In the genomic region with DNA sequence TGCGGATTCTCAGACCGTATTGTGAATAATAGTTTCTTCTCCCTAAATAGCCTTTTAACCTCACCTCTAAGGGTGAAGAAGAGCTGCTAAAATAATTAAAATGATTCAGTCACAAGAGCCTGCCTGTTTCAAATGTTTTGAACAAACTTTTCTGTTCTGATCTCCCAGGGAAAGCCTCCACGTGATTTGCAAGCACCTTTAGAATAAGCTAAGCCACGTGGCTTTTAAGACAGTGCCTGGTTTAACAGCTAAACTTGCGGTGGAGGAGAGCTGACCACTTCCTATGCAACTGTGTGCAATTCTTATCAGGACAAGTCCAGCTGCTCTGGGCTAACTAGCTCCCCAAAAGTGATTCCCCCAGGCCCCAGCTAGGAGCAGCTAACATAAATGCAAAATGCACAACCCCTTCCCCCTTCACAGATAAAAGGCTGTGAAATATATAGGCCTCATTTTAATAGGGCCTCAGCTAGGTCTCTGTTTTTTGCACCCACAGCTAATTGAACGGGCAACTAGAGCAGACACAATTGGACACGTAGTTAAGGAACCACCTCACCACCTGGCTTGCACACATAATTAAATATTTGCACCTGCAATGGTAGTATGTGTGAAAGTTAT, we compare ENCODE assay signal across 12 cellular contexts.
A peak's percentile ranks its signal among the peaks of the same experiment; 100 is the strongest.
DNase-seq lines count a peak whose midpoint lies in the region; ATAC-seq, FAIRE-seq and TF ChIP-seq lines count a peak whose summit lies in the region.
"Had no signal": no experiment of that assay in that cellular context is flagged by ENCODE, and none has a peak within 500 bp of the region (broad histone marks: within the 10 kb centered on the region; RNA-seq: fewer than 3 reads in every experiment).

No MANE protein-coding gene starts in this region.

- H3K9me3 Mint-ChIP-seq in GM23338, result no peaks in the 10 kb centered on the region

- H3K36me3 Mint-ChIP-seq in GM23338 (ENCODE audit: low read depth), result no peaks in the 10 kb centered on the region

- no peaks in the 10 kb centered on the region for H3K4me1 ChIP-seq in GM23338 (ENCODE audit: insufficient read depth)
- H3K4me1 ChIP-seq: esophagus squamous epithelium had no signal

- peaks cover 4% of the 10 kb centered on the region for H3K27me3 Mint-ChIP-seq in GM23338 (ENCODE audit: insufficient read depth, low read depth, poor library complexity)

- no peaks in the 10 kb centered on the region for H4K20me1 ChIP-seq in GM23338 (replicated peaks; ENCODE audit: insufficient read depth)

- CTCF ChIA-PET in HEK293T (lab: Yijun Ruan, JAX), result interaction anchor here (0.5 kb wide), 1 partner anchor 1280 kb away, joined by 3 read pairs; no protein-coding TSS in a partner anchor

- H3K4me2 ChIP-seq in GM23338, result no peak overlapping the region

- H3K4me3 Mint-ChIP-seq in GM23338, result no peak overlapping the region

- ATAC-seq in GM18508 (IDR thresholded peaks at IDR 0.05; ENCODE audit: insufficient read depth, unreplicated experiment) (peak; percentile 98), GM23338 (no peak), left ventricle myocardium superior (no peak)

- H3K79me2 ChIP-seq in GM23338 (replicated peaks; ENCODE audit: insufficient read depth), result no peaks in the 10 kb centered on the region

- no peak overlapping the region for H3K4me3 ChIP-seq in GM23338
- H3K4me3 ChIP-seq in foreskin fibroblast (ENCODE audit: low read depth in 1 of 2, low read length in 2 of 2), result no peak overlapping the region
- H3K4me3 ChIP-seq: esophagus squamous epithelium had no signal

- intact Hi-C loops in left ventricle myocardium superior (cut with micrococcal nuclease), result no loop called here

- H3K36me3 ChIP-seq in GM23338 (ENCODE audit: insufficient read depth), result no peaks in the 10 kb centered on the region
- H3K36me3 ChIP-seq: esophagus squamous epithelium had no signal

- H3K4me1 Mint-ChIP-seq in GM23338, result 0 out of 3 replicates have a peak, but pooled peaks cover 5% of the 10 kb centered on the region

- no peak for TF ChIP-seq CTCF in GM23338 (conservative IDR thresholded peaks at IDR 0.05; ENCODE audit: low read depth in 2 of 2)
- no peak for TF ChIP-seq CTCF in foreskin fibroblast (IDR thresholded peaks at IDR 0.05; ENCODE audit: low read depth, low read length)

- DNase-seq in GM23338 (ENCODE audit: low spot score), result no peak
- peak; percentile 68 for DNase-seq in M059J (ENCODE audit: low read depth)
- peak; percentile 23 to 46 for DNase-seq in erythroblast (lab: John Stamatoyannopoulos, UW)
- DNase-seq in H54 (ENCODE audit: insufficient read length, low spot score), result no peak
- DNase-seq in foreskin fibroblast, result no peak
- no peak for DNase-seq in left ventricle myocardium superior
- DNase-seq in HEK293T (ENCODE audit: extremely low spot score), result no peak
- DNase-seq: esophagus squamous epithelium, NCI-H187 treated with DMSO at 0.1 percent for 48 hours, nucleus accumbens had no signal

- FAIRE-seq in H54 (lab: Jason Lieb, UNC), result no peak
- FAIRE-seq: G401.6 had no signal

- no peaks in the 10 kb centered on the region for H3F3A ChIP-seq in GM23338 (replicated peaks; ENCODE audit: low read depth)

- H3K27me3 ChIP-seq in GM23338 (ENCODE audit: insufficient read depth), result no peaks in the 10 kb centered on the region
- H3K27me3 ChIP-seq: esophagus squamous epithelium had no signal

- POLR2A ChIA-PET in HEK293T (lab: Yijun Ruan, JAX), result no interaction called here

- no peak overlapping the region for H3K27ac Mint-ChIP-seq in GM23338

- no peaks in the 10 kb centered on the region for H3K9me2 ChIP-seq in GM23338 (ENCODE audit: insufficient read depth)

- TF ChIP-seq POLR2A in erythroblast (IDR thresholded peaks at IDR 0.05; ENCODE audit: low read length), result no peak
- TF ChIP-seq POLR2A in H54 (IDR thresholded peaks at IDR 0.05; ENCODE audit: low read depth, low read length), result no peak

- peak overlapping the region; percentile 43; the same call in 1 of the 2 replicates for H2AFZ ChIP-seq in GM23338

- no peak overlapping the region for H3K27ac ChIP-seq in GM23338 (ENCODE audit: low read depth)
- H3K27ac ChIP-seq: esophagus squamous epithelium had no signal

TF ChIP-seq in GM23338, 12 proteins besides CTCF, POLR2A, EP300 and RAD21 (continues in another document):
- TF ChIP-seq CREB1 (CRISPR knock-in tag; IDR thresholded peaks at IDR 0.05; ENCODE audit: low read depth) (no peak), EZH2phosphoT487 (IDR thresholded peaks at IDR 0.05; ENCODE audit: unreplicated experiment) (no peak), ZNF114 (CRISPR knock-in tag; IDR thresholded peaks at IDR 0.05) (no peak), NANOG (IDR thresholded peaks at IDR 0.05; ENCODE audit: borderline replicate concordance) (no peak), ZNF331 (CRISPR knock-in tag; IDR thresholded peaks at IDR 0.05; ENCODE audit: low read depth) (no peak), POLR2AphosphoS5 (IDR thresholded peaks at IDR 0.05; ENCODE audit: low read depth) (no peak), JUNB (IDR thresholded peaks at IDR 0.05; ENCODE audit: unreplicated experiment) (no peak)
- TF ChIP-seq, protein P1, sequence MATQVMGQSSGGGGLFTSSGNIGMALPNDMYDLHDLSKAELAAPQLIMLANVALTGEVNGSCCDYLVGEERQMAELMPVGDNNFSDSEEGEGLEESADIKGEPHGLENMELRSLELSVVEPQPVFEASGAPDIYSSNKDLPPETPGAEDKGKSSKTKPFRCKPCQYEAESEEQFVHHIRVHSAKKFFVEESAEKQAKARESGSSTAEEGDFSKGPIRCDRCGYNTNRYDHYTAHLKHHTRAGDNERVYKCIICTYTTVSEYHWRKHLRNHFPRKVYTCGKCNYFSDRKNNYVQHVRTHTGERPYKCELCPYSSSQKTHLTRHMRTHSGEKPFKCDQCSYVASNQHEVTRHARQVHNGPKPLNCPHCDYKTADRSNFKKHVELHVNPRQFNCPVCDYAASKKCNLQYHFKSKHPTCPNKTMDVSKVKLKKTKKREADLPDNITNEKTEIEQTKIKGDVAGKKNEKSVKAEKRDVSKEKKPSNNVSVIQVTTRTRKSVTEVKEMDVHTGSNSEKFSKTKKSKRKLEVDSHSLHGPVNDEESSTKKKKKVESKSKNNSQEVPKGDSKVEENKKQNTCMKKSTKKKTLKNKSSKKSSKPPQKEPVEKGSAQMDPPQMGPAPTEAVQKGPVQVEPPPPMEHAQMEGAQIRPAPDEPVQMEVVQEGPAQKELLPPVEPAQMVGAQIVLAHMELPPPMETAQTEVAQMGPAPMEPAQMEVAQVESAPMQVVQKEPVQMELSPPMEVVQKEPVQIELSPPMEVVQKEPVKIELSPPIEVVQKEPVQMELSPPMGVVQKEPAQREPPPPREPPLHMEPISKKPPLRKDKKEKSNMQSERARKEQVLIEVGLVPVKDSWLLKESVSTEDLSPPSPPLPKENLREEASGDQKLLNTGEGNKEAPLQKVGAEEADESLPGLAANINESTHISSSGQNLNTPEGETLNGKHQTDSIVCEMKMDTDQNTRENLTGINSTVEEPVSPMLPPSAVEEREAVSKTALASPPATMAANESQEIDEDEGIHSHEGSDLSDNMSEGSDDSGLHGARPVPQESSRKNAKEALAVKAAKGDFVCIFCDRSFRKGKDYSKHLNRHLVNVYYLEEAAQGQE (IDR thresholded peaks at IDR 0.05; ENCODE audit: unreplicated experiment), result no peak

TF ChIP-seq in HEK293T, 16 proteins besides CTCF, POLR2A, EP300 and RAD21:
- TF ChIP-seq BHLHE40 (IDR thresholded peaks at IDR 0.05; ENCODE audit: borderline replicate concordance), result no peak
- TF ChIP-seq FOXK2 (IDR thresholded peaks at IDR 0.05), result no peak
- no peak for TF ChIP-seq TARDBP (IDR thresholded peaks at IDR 0.05)
- TF ChIP-seq FOXA1 (IDR thresholded peaks at IDR 0.05), result no peak
- no peak for TF ChIP-seq SP1 (IDR thresholded peaks at IDR 0.05)
- no peak for TF ChIP-seq SUZ12 (IDR thresholded peaks at IDR 0.05)
- TF ChIP-seq L3MBTL2 (conservative IDR thresholded peaks at IDR 0.05), result no peak
- no peak for TF ChIP-seq ARNT (IDR thresholded peaks at IDR 0.05)
- no peak for TF ChIP-seq CTBP1 (IDR thresholded peaks at IDR 0.05; ENCODE audit: borderline replicate concordance)
- no peak for TF ChIP-seq FOXM1 (IDR thresholded peaks at IDR 0.05; ENCODE audit: borderline replicate concordance)
- no peak for TF ChIP-seq ZNF384 (IDR thresholded peaks at IDR 0.05)
- no peak for TF ChIP-seq NFRKB (IDR thresholded peaks at IDR 0.05)
- no peak for TF ChIP-seq ELF4 (IDR thresholded peaks at IDR 0.05)
- TF ChIP-seq, protein P2, sequence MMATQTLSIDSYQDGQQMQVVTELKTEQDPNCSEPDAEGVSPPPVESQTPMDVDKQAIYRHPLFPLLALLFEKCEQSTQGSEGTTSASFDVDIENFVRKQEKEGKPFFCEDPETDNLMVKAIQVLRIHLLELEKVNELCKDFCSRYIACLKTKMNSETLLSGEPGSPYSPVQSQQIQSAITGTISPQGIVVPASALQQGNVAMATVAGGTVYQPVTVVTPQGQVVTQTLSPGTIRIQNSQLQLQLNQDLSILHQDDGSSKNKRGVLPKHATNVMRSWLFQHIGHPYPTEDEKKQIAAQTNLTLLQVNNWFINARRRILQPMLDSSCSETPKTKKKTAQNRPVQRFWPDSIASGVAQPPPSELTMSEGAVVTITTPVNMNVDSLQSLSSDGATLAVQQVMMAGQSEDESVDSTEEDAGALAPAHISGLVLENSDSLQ (IDR thresholded peaks at IDR 0.05), result no peak

Comparison
In these comparisons a context has a peak if more than half of its experiments do, and no peak if none do; other contexts are left out.
1. DNase-seq: peak in M059J (single experiment) and erythroblast (2 of 2); none in GM23338 (single experiment), H54 (single experiment), foreskin fibroblast (0 of 2), left ventricle myocardium superior (single experiment) and HEK293T (single experiment).